Comparison of ENCODE assay signal across 24 cellular contexts in the genomic region with DNA sequence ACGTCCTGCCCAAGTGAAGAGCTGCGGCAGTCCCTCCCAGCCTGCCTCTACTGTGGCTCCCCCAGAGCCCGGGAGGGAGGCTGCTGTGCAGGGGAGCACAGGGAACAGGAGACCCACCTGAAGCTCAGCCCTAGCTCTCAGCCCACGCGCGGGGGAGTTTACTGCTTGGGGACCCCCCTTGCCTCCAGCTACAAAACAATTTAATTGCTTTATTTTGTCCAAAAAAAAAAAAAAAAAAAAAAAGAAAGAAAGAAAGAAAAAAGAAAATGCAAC.
"Had no signal": no experiment of that assay in that cellular context is flagged by ENCODE, and none has a peak within 500 bp of the region (broad histone marks: within the 10 kb centered on the region; RNA-seq: fewer than 3 reads in every experiment).

No MANE protein-coding gene starts in this region.

- H3K4me2 ChIP-seq: smooth muscle cell had no signal

- H3K9me3 ChIP-seq: heart left ventricle, left ventricle myocardium inferior, mucosa of descending colon, neutrophil, right atrium auricular region, right lobe of liver, stomach, suprapubic skin, tibial nerve, vagina had no signal

- DNase-seq: heart left ventricle; hypothalamus; immature natural killer cell; kidney; left colon; left ventricle myocardium inferior; midbrain; mucosa of descending colon; naive thymus-derived CD4-positive, alpha-beta T cell; occipital lobe; right lobe of liver; stimulated activated CD4-positive, alpha-beta T cell treated with anti-CD3 and anti-CD28 coated beads, Interleukin-1b, Interleukin-23, amount 100 ng/mL, for 48 hours; stimulated activated CD4-positive, alpha-beta T cell treated with anti-CD3 and anti-CD28 coated beads, Interleukin-2, amount 100 ng/mL, for 48 hours; stimulated activated naive B cell treated with anti-CD40 and anti-IgM and Interleukin-4, amounts not matched to agents 10 μg/mL and 1 μg/mL and 100 μg/mL, for 72 hours; stimulated activated naive CD8-positive, alpha-beta T cell treated with anti-CD3 and anti-CD28 coated beads, Interleukin-15, Interleukin-2, amounts not matched to agents 100 U/mL and 50 U/mL, for 24 hours; stomach had no signal

- H3K4me3 ChIP-seq: heart left ventricle, left ventricle myocardium inferior, lung, mucosa of descending colon, right atrium auricular region, right lobe of liver, smooth muscle cell, stomach, suprapubic skin, tibial nerve, vagina had no signal

- H3K27me3 ChIP-seq: heart left ventricle, right atrium auricular region, right lobe of liver, stomach, suprapubic skin, tibial nerve, vagina had no signal

- ATAC-seq: heart left ventricle; left colon; mucosa of descending colon; naive thymus-derived CD4-positive, alpha-beta T cell; natural killer cell treated with Interleukin-12 subunit alpha and Interleukin-12 subunit beta and Interleukin-15 and Interleukin-18, amount 100 ng/mL, for 72 hours; right lobe of liver; stimulated activated naive B cell treated with anti-CD40 and anti-IgM and Interleukin-4, amounts not matched to agents 10 μg/mL and 1 μg/mL and 100 μg/mL, for 72 hours; stimulated activated naive CD8-positive, alpha-beta T cell treated with anti-CD3 and anti-CD28 coated beads, Interleukin-15, Interleukin-2, amounts not matched to agents 100 U/mL and 50 U/mL, for 24 hours had no signal

- H3K27ac ChIP-seq: heart left ventricle, left ventricle myocardium inferior, neutrophil, right atrium auricular region, right lobe of liver, stomach, suprapubic skin, tibial nerve, vagina had no signal

- H3K4me1 ChIP-seq: heart left ventricle, left ventricle myocardium inferior, right atrium auricular region, stomach, suprapubic skin had no signal

- H3K36me3 ChIP-seq: heart left ventricle, left ventricle myocardium inferior, neutrophil, right atrium auricular region, right lobe of liver, stomach, suprapubic skin, tibial nerve, vagina had no signal
